In the genomic region with DNA sequence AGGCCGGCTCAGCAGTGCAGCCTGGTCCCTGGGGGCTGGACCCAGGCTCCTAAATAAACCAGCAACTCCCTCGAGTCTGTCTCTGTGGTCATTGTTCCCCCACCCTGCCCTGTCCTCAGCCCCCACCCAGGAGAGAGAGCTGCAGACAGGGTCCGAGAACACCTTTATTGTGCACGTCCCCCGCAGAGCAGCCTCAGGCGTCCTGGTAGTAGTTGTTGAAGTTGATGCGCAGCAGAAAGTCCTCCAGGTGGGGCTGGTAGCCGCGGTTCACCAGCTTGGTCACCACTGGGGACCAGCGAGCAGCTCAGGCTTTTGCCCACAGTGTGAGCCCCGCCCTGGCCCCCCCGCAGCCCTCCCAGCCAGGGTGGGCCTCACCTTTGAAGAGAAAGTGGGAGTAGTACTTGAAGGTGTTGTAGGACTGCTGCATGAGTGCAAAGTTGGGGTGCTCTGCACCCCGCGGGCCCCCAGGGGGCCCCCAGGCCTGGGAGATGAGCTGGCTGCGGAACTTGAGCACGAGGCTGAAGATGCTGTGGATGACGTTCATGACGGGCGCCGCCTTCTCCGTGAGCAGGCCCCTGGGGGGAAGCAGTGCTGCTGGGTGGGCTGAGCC, we compare ENCODE assay signal across 16 cellular contexts. TPM values are rescaled to one million over a fixed set of nuclear protein-coding genes. Genes with fewer than 3 reads are reported as not detected.
DNase-seq lines count a peak whose midpoint lies in the region; ATAC-seq and TF ChIP-seq lines count a peak whose summit lies in the region.
"Had no signal": no experiment of that assay in that cellular context is flagged by ENCODE, and none has a peak within 500 bp of the region (broad histone marks: within the 10 kb centered on the region; RNA-seq: fewer than 3 reads in every experiment).

No MANE protein-coding gene starts in this region.

- no peak for ATAC-seq in stimulated activated effector memory CD8-positive, alpha-beta T cell treated with anti-CD3 and anti-CD28 coated beads, Interleukin-12 subunit alpha, Interleukin-12 subunit beta, amount 100 ng/mL, for 72 hours
- no peak for ATAC-seq in esophagus mucosa
- ATAC-seq: PC-3 had no signal

- no peaks in the 10 kb centered on the region for H3K4me1 ChIP-seq in endodermal cell (ENCODE audit: control insufficient read depth, insufficient read depth, low read length)
- H3K4me1 ChIP-seq in uterus = no peaks in the 10 kb centered on the region

- H3K9me3 ChIP-seq in endodermal cell (ENCODE audit: control insufficient read depth, low read length) = peaks cover 3% of the 10 kb centered on the region
- no peaks in the 10 kb centered on the region for H3K9me3 ChIP-seq in uterus

- no peaks in the 10 kb centered on the region for H3K9me3 Mint-ChIP-seq in activated T-cell treated with anti-CD3 and anti-CD28 coated beads, Interleukin-2, amount 50 U/mL, for 24 hours
- no peaks in the 10 kb centered on the region for H3K9me3 Mint-ChIP-seq in endodermal cell
- H3K9me3 Mint-ChIP-seq in stimulated activated effector memory CD8-positive, alpha-beta T cell treated with anti-CD3 and anti-CD28 coated beads, Interleukin-12 subunit alpha, Interleukin-12 subunit beta, amount 100 ng/mL, for 72 hours = no peaks in the 10 kb centered on the region

- intact Hi-C loops in uterus (cut with DNase I; ENCODE audit: low total_unique reads) = no loop called here

- TF ChIP-seq POLR2A in uterus (IDR thresholded peaks at IDR 0.05) = no peak

- no peak for DNase-seq in activated T-cell treated with anti-CD3 and anti-CD28 coated beads, Interleukin-2, amount 50 U/mL, for 24 hours
- no peak for DNase-seq in activated T-cell treated with anti-CD3 and anti-CD28 coated beads, Interleukin-2, amount 50 U/mL, for 1 hour
- DNase-seq in H7 (peak; percentile 63), endodermal cell (peak; percentile 48), uterus (no peak)
- DNase-seq in stimulated activated effector memory CD8-positive, alpha-beta T cell treated with anti-CD3 and anti-CD28 coated beads, Interleukin-12 subunit alpha, Interleukin-12 subunit beta, amount 100 ng/mL, for 72 hours (ENCODE audit: low spot score in 2 of 2) = no peak
- DNase-seq in activated naive CD4-positive, alpha-beta T cell treated with anti-CD3 and anti-CD28 coated beads, Interleukin-2, amount 50 U/mL, for 16 hours = no peak
- DNase-seq: 8988T, NCI-H1092 treated with DMSO at 0.1 percent for 48 hours, NCI-H1694 treated with DMSO at 0.1 percent for 48 hours, NCI-H69, PC-3 had no signal

- H3K4me1 Mint-ChIP-seq in activated T-cell treated with anti-CD3 and anti-CD28 coated beads, Interleukin-2, amount 50 U/mL, for 24 hours (ENCODE audit: low read depth) = peaks cover 2% of the 10 kb centered on the region
- no peaks in the 10 kb centered on the region for H3K4me1 Mint-ChIP-seq in endodermal cell
- peaks cover 13% of the 10 kb centered on the region for H3K4me1 Mint-ChIP-seq in stimulated activated effector memory CD8-positive, alpha-beta T cell treated with anti-CD3 and anti-CD28 coated beads, Interleukin-12 subunit alpha, Interleukin-12 subunit beta, amount 100 ng/mL, for 72 hours

- H3K4me3 ChIP-seq in H7 (ENCODE audit: insufficient read depth, low read depth, low read length) (no peak overlapping the region), endodermal cell (ENCODE audit: low read length) (no peak overlapping the region), uterus (no peak overlapping the region)
- H3K4me3 ChIP-seq: SK-N-MC had no signal

- H3K27ac Mint-ChIP-seq in activated T-cell treated with anti-CD3 and anti-CD28 coated beads, Interleukin-2, amount 50 U/mL, for 24 hours = peak overlapping the region; percentile 37
- H3K27ac Mint-ChIP-seq in endodermal cell = no peak overlapping the region
- peak overlapping the region; percentile 58 for H3K27ac Mint-ChIP-seq in stimulated activated effector memory CD8-positive, alpha-beta T cell treated with anti-CD3 and anti-CD28 coated beads, Interleukin-12 subunit alpha, Interleukin-12 subunit beta, amount 100 ng/mL, for 72 hours

- 92 to 93% methylated on average over 15 to 21 of the region's 21 CpGs for WGBS in endodermal cell (ENCODE audit: insufficient coverage in 1 of 2, insufficient read length in 1 of 2), 2 experiments

- no peak for TF ChIP-seq CTCF in endodermal cell (conservative IDR thresholded peaks at IDR 0.05)
- TF ChIP-seq CTCF in uterus (IDR thresholded peaks at IDR 0.05) = no peak

- H3K36me3 ChIP-seq in H7 (replicated peaks; ENCODE audit: control insufficient read depth, insufficient read depth, low read length) (peaks cover 13% of the 10 kb centered on the region), endodermal cell (ENCODE audit: control insufficient read depth, insufficient read depth, low read length) (peaks cover 64% of the 10 kb centered on the region), uterus (no peaks in the 10 kb centered on the region)

- H3K4me3 Mint-ChIP-seq in activated T-cell treated with anti-CD3 and anti-CD28 coated beads, Interleukin-2, amount 50 U/mL, for 24 hours = no peak overlapping the region
- H3K4me3 Mint-ChIP-seq in endodermal cell = no peak overlapping the region
- H3K4me3 Mint-ChIP-seq in stimulated activated effector memory CD8-positive, alpha-beta T cell treated with anti-CD3 and anti-CD28 coated beads, Interleukin-12 subunit alpha, Interleukin-12 subunit beta, amount 100 ng/mL, for 72 hours = no peak overlapping the region
- H3K4me3 Mint-ChIP-seq: CD4-positive, alpha-beta memory T cell had no signal

- peaks cover 92% of the 10 kb centered on the region for H3K36me3 Mint-ChIP-seq in activated T-cell treated with anti-CD3 and anti-CD28 coated beads, Interleukin-2, amount 50 U/mL, for 24 hours (ENCODE audit: low read depth)
- H3K36me3 Mint-ChIP-seq in endodermal cell (ENCODE audit: low read depth) = peaks cover 74% of the 10 kb centered on the region
- H3K36me3 Mint-ChIP-seq in stimulated activated effector memory CD8-positive, alpha-beta T cell treated with anti-CD3 and anti-CD28 coated beads, Interleukin-12 subunit alpha, Interleukin-12 subunit beta, amount 100 ng/mL, for 72 hours = peaks cover 82% of the 10 kb centered on the region

- no peaks in the 10 kb centered on the region for H3K27me3 Mint-ChIP-seq in activated T-cell treated with anti-CD3 and anti-CD28 coated beads, Interleukin-2, amount 50 U/mL, for 24 hours
- H3K27me3 Mint-ChIP-seq in endodermal cell (ENCODE audit: insufficient read depth) = no peaks in the 10 kb centered on the region
- H3K27me3 Mint-ChIP-seq: CD4-positive, alpha-beta memory T cell had no signal

- H3K27ac ChIP-seq in endodermal cell (ENCODE audit: low read depth, low read length) (no peak overlapping the region), uterus (no peak overlapping the region)
- H3K27ac ChIP-seq: KMS-11, SK-N-MC had no signal

- H3K9ac ChIP-seq in endodermal cell (ENCODE audit: extremely low read depth, low read length, poor library complexity, severe bottlenecking) = no peak overlapping the region
- H3K9ac ChIP-seq: KMS-11 had no signal

- H3K27me3 ChIP-seq in H7 (ENCODE audit: control insufficient read depth, insufficient read depth, low read length) (no peaks in the 10 kb centered on the region), endodermal cell (ENCODE audit: control insufficient read depth, insufficient read depth, low read length, poor library complexity, severe bottlenecking) (no peaks in the 10 kb centered on the region), uterus (no peaks in the 10 kb centered on the region)

RNA-seq across cellular contexts. Expression of gene SELENOO, which starts 16.8 kb away (rescaled TPM):
- total RNA-seq in H7 (2014; rRNA removed; shearing (Covaris generic)) = 27.8 and 29.9 TPM in 2 replicates
- total RNA-seq in endodermal cell = 10 to 100 TPM; 22.2 to 22.9 TPM
- polyA plus RNA-seq in endodermal cell (2013, experiment 1 of 2) = 17.4 TPM
- polyA plus RNA-seq in endodermal cell (2013, experiment 2 of 2) = 17.2 TPM
- total RNA-seq in esophagus mucosa = 13.3 TPM
- total RNA-seq in uterus = 10 to 100 TPM in 2 of 4 donors, 1 to 10 TPM in 2; 1.5 to 22.1 (median 10.0) TPM

RNA-seq across cellular contexts. Expression of gene TUBGCP6, which starts 27.2 kb away (rescaled TPM):
- 24.0 and 31.6 TPM in 2 replicates for total RNA-seq in H7 (2014; rRNA removed; shearing (Covaris generic))
- 10 to 100 TPM; 43.7 to 46.0 TPM for total RNA-seq in endodermal cell
- 39.7 TPM for polyA plus RNA-seq in endodermal cell (2013, experiment 1 of 2)
- 35.7 TPM for polyA plus RNA-seq in endodermal cell (2013, experiment 2 of 2)
- total RNA-seq in esophagus mucosa = 14.8 TPM
- 10 to 100 TPM; 19.1 to 52.2 (median 40.7) TPM for total RNA-seq in uterus

RNA-seq across cellular contexts. Expression of gene TRABD, which starts 31.9 kb away (rescaled TPM):
- total RNA-seq in H7 (2014; rRNA removed; shearing (Covaris generic)) = 83.1 and 84.6 TPM in 2 replicates
- total RNA-seq in endodermal cell = 10 to 100 TPM; 49.6 to 56.4 TPM
- polyA plus RNA-seq in endodermal cell (2013, experiment 1 of 2) = 34.2 TPM
- 30.6 TPM for polyA plus RNA-seq in endodermal cell (2013, experiment 2 of 2)
- 32.6 TPM for total RNA-seq in esophagus mucosa
- 10 to 100 TPM in 3 of 4 donors, 1 to 10 TPM in 1; 9.5 to 37.3 (median 15.0) TPM for total RNA-seq in uterus

RNA-seq across cellular contexts. Expression of gene HDAC10, which starts 33.4 kb away (rescaled TPM):
- total RNA-seq in H7 (2014; rRNA removed; shearing (Covaris generic)) = 15.7 and 22.4 TPM in 2 replicates
- total RNA-seq in endodermal cell = 10 to 100 TPM; 57.2 to 62.8 TPM
- polyA plus RNA-seq in endodermal cell (2013, experiment 1 of 2) = 33.2 TPM
- 25.5 TPM for polyA plus RNA-seq in endodermal cell (2013, experiment 2 of 2)
- 17.7 TPM for total RNA-seq in esophagus mucosa
- 10 to 100 TPM in 3 of 4 donors, 1 to 10 TPM in 1; 1.2 to 40.5 (median 20.6) TPM for total RNA-seq in uterus

RNA-seq across cellular contexts. Expression of gene MAPK12, which starts 43.8 kb away (rescaled TPM):
- 21.2 and 23.8 TPM in 2 replicates for total RNA-seq in H7 (2014; rRNA removed; shearing (Covaris generic))
- total RNA-seq in endodermal cell (10 to 100 TPM; 46.5 to 57.0 TPM), esophagus mucosa (2.6 TPM), uterus (10 to 100 TPM; 10.3 to 41.4 (median 28.3) TPM)
- polyA plus RNA-seq in endodermal cell (2013, experiment 1 of 2) = 14.6 TPM
- 13.5 TPM for polyA plus RNA-seq in endodermal cell (2013, experiment 2 of 2)

Comparison
In these comparisons a context has a peak if more than half of its experiments do, and no peak if none do; other contexts are left out.
1. DNase-seq: peak in H7 (single experiment) and endodermal cell (single experiment); none in activated T-cell treated with anti-CD3 and anti-CD28 coated beads, Interleukin-2, amount 50 U/mL, for 24 hours (single experiment), activated T-cell treated with anti-CD3 and anti-CD28 coated beads, Interleukin-2, amount 50 U/mL, for 1 hour (single experiment), stimulated activated effector memory CD8-positive, alpha-beta T cell treated with anti-CD3 and anti-CD28 coated beads, Interleukin-12 subunit alpha, Interleukin-12 subunit beta, amount 100 ng/mL, for 72 hours (0 of 2), activated naive CD4-positive, alpha-beta T cell treated with anti-CD3 and anti-CD28 coated beads, Interleukin-2, amount 50 U/mL, for 16 hours (single experiment) and uterus (0 of 2).